Comparison of ENCODE assay signal across 25 cellular contexts in genomic region chr5:73791389-73791788, GRCh38.
"Had no signal": no experiment of that assay in that cellular context is flagged by ENCODE, and none has a peak within 500 bp of the region (broad histone marks: within the 10 kb centered on the region; RNA-seq: fewer than 3 reads in every experiment).

No MANE protein-coding gene starts in this region.

- H3K27me3 Mint-ChIP-seq: dendritic cell treated with granulocyte-macrophage colony-stimulating factor and Interleukin-4, amounts not matched to agents 40 ng/mL and 50 ng/mL, for 4 days; natural killer cell treated with Interleukin-12 subunit alpha and Interleukin-12 subunit beta and Interleukin-15 and Interleukin-18, amount 100 ng/mL, for 72 hours; progenitor cell of endocrine pancreas had no signal

- H3K36me3 ChIP-seq: colonic mucosa, esophagus squamous epithelium, neutrophil, thoracic aorta, tibial nerve, upper lobe of left lung had no signal

- H3K9me3 Mint-ChIP-seq: dendritic cell treated with granulocyte-macrophage colony-stimulating factor and Interleukin-4, amounts not matched to agents 40 ng/mL and 50 ng/mL, for 4 days; memory B cell; mesothelial cell of epicardium; naive B cell; natural killer cell treated with Interleukin-12 subunit alpha and Interleukin-12 subunit beta and Interleukin-15 and Interleukin-18, amount 100 ng/mL, for 72 hours; neural crest cell had no signal

- H3K27ac Mint-ChIP-seq: dendritic cell treated with granulocyte-macrophage colony-stimulating factor and Interleukin-4, amounts not matched to agents 40 ng/mL and 50 ng/mL, for 4 days; memory B cell; mesothelial cell of epicardium; naive B cell; natural killer cell treated with Interleukin-12 subunit alpha and Interleukin-12 subunit beta and Interleukin-15 and Interleukin-18, amount 100 ng/mL, for 72 hours; progenitor cell of endocrine pancreas had no signal

- H3K4me3 ChIP-seq: colonic mucosa, esophagus squamous epithelium, lung, mucosa of descending colon, smooth muscle cell, thoracic aorta, tibial nerve, upper lobe of left lung had no signal

- ATAC-seq: mucosa of descending colon, sciatic nerve had no signal

- DNase-seq: colonic mucosa; effector CD8-positive, alpha-beta T cell; esophagus squamous epithelium; hypothalamus; mucosa of descending colon; naive B cell; stimulated activated CD4-positive, alpha-beta T cell treated with anti-CD3 and anti-CD28 coated beads, Interleukin-12 subunit alpha, Interleukin-12 subunit beta, amount 100 ng/mL, for 4 hours; stimulated activated CD4-positive, alpha-beta T cell treated with anti-CD3 and anti-CD28 coated beads, Interleukin-1b, Interleukin-23, amount 100 ng/mL, for 48 hours; stimulated activated CD4-positive, alpha-beta T cell treated with anti-CD3 and anti-CD28 coated beads, Interleukin-4, amount 100 ng/mL, for 1 hour; stimulated activated CD8-positive, alpha-beta memory T cell treated with anti-CD3 and anti-CD28 coated beads, Interleukin-4, amount 100 ng/mL, for 48 hours; stimulated activated naive CD4-positive, alpha-beta T cell treated with Interleukin-2 at 50 U/mL for 16 hours; upper lobe of left lung had no signal

- H3K9me3 ChIP-seq: colonic mucosa, esophagus squamous epithelium, mucosa of descending colon, neutrophil, thoracic aorta, tibial nerve, upper lobe of left lung had no signal

- H3K27ac ChIP-seq: colonic mucosa, esophagus squamous epithelium, neutrophil, parathyroid adenoma, thoracic aorta, upper lobe of left lung had no signal

- H3K4me2 ChIP-seq: smooth muscle cell had no signal

- H3K27me3 ChIP-seq: colonic mucosa, esophagus squamous epithelium, neutrophil, tibial nerve, upper lobe of left lung had no signal

- H3K9ac ChIP-seq: parathyroid adenoma had no signal

- H2AFZ ChIP-seq: parathyroid adenoma had no signal

- H3K4me1 ChIP-seq: colonic mucosa, parathyroid adenoma had no signal

- H3K4me1 Mint-ChIP-seq: memory B cell, neural crest cell had no signal

- H3K36me3 Mint-ChIP-seq: memory B cell; mesothelial cell of epicardium; naive B cell; natural killer cell treated with Interleukin-12 subunit alpha and Interleukin-12 subunit beta and Interleukin-15 and Interleukin-18, amount 100 ng/mL, for 72 hours had no signal

- H3K4me3 Mint-ChIP-seq: dendritic cell treated with granulocyte-macrophage colony-stimulating factor and Interleukin-4, amounts not matched to agents 40 ng/mL and 50 ng/mL, for 4 days; memory B cell; mesothelial cell of epicardium; naive B cell; natural killer cell treated with Interleukin-12 subunit alpha and Interleukin-12 subunit beta and Interleukin-15 and Interleukin-18, amount 100 ng/mL, for 72 hours; neural crest cell had no signal
